ENCODE assay signal across 12 cellular contexts in the genomic region with DNA sequence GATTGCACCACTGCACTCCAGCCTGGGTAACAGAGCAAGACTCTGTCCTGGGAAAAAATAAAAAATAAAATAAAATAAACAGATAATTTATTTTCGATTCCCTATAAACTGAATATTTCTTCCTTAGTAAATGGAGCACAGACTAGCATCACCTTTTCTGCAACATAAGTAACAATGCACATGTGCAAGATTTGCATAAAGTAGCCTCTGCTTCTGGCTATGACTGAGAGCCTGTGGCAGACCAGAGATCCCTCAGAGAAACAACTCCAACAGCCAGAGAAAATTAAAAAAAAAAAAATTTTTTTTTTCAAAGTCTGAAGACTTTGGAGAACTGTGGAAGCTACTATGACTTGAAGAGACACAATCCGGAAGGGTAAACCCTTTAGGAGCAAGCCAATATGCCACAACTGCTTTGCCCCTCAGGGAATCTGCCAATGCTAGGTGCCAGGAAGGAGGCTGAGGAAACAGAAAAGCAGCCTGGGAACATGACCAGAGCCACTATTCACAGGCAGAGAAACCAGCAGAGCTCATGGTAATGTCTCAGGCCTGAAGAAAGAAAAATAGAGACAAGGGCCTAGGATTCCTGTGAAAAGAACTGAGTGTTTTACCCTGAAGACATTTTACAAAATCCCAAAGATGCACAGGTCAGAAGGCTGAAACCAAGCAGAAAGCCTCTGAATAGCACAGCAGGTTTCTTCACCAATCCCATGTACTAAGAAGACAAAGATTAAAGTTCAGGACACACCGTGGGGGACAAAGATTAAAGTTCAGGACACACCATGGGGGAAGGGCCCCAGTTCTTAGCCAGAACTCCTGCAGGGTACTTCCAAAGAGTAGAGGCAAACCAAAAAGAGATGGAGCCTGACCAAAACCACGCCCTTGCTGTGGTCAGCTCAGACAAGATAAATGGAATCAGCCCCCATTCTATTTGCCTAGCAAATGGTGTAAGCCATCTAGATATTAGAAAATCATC. TPM values are rescaled to one million over a fixed set of nuclear protein-coding genes. Genes with fewer than 3 reads are reported as not detected.
DNase-seq lines count a peak whose midpoint lies in the region; TF ChIP-seq lines count a peak whose summit lies in the region.
"Had no signal": no experiment of that assay in that cellular context is flagged by ENCODE, and none has a peak within 500 bp of the region (broad histone marks: within the 10 kb centered on the region; RNA-seq: fewer than 3 reads in every experiment).

No MANE protein-coding gene starts in this region.

- peak overlapping the region in 1 of 7 donors; percentile 68 for H3K4me3 Mint-ChIP-seq in CD8-positive, alpha-beta memory T cell
- H3K4me3 Mint-ChIP-seq in dendritic cell treated with granulocyte-macrophage colony-stimulating factor and Interleukin-4, amounts not matched to agents 40 ng/mL and 50 ng/mL, for 4 days: no peak overlapping the region
- H3K4me3 Mint-ChIP-seq in neural crest cell: no peak overlapping the region

- H3K27ac ChIP-seq in CD8-positive, alpha-beta memory T cell (ENCODE audit: low read depth, low read length): peak overlapping the region; percentile 24
- H3K27ac ChIP-seq: prostate gland, SJSA1 had no signal

- intact Hi-C loops in dendritic cell treated with granulocyte-macrophage colony-stimulating factor and Interleukin-4, amounts not matched to agents 40 ng/mL and 50 ng/mL, for 4 days (cut with micrococcal nuclease): no loop called here

- peak overlapping the region in 6 of 8 donors; percentile 2 to 84 (median 31) for H3K27ac Mint-ChIP-seq in CD8-positive, alpha-beta memory T cell
- H3K27ac Mint-ChIP-seq in dendritic cell treated with granulocyte-macrophage colony-stimulating factor and Interleukin-4, amounts not matched to agents 40 ng/mL and 50 ng/mL, for 4 days: peak overlapping the region; percentile 56
- peak overlapping the region; percentile 95 for H3K27ac Mint-ChIP-seq in neural crest cell (ENCODE audit: unreplicated experiment)

- peaks cover 0 to 10% (median 0%) of the 10 kb centered on the region in 3 donors for H3K36me3 Mint-ChIP-seq in CD8-positive, alpha-beta memory T cell
- H3K36me3 Mint-ChIP-seq in dendritic cell treated with granulocyte-macrophage colony-stimulating factor and Interleukin-4, amounts not matched to agents 40 ng/mL and 50 ng/mL, for 4 days (ENCODE audit: low read depth): peaks cover 23% of the 10 kb centered on the region
- no peaks in the 10 kb centered on the region for H3K36me3 Mint-ChIP-seq in neural crest cell (ENCODE audit: low read depth)

- H3K27me3 Mint-ChIP-seq in CD8-positive, alpha-beta memory T cell: no peaks in the 10 kb centered on the region
- no peaks in the 10 kb centered on the region for H3K27me3 Mint-ChIP-seq in dendritic cell treated with granulocyte-macrophage colony-stimulating factor and Interleukin-4, amounts not matched to agents 40 ng/mL and 50 ng/mL, for 4 days
- no peaks in the 10 kb centered on the region for H3K27me3 Mint-ChIP-seq in neural crest cell (ENCODE audit: low read depth)

- CTCF ChIA-PET in CD8-positive, alpha-beta memory T cell (lab: Charles Lee): no interaction called here

- no peak overlapping the region for H3K4me3 ChIP-seq in CD8-positive, alpha-beta memory T cell (ENCODE audit: low read length)
- H3K4me3 ChIP-seq: esophagus squamous epithelium, prostate gland, SJSA1 had no signal

- H3K27me3 ChIP-seq in CD8-positive, alpha-beta memory T cell (ENCODE audit: insufficient read depth, low read length, poor library complexity, severe bottlenecking): no peaks in the 10 kb centered on the region
- H3K27me3 ChIP-seq: esophagus squamous epithelium, SJSA1 had no signal

- H3K4me1 ChIP-seq in CD8-positive, alpha-beta memory T cell (ENCODE audit: insufficient read depth, low read length): peaks cover 5% of the 10 kb centered on the region
- H3K4me1 ChIP-seq: prostate gland had no signal

- TF ChIP-seq CTCF in neural crest cell (conservative IDR thresholded peaks at IDR 0.05): no peak
- no peak for TF ChIP-seq CTCF in GM20000 (IDR thresholded peaks at IDR 0.05; ENCODE audit: extremely low read depth, missing control alignments)

- H3K9me3 ChIP-seq in CD8-positive, alpha-beta memory T cell (ENCODE audit: low read length): no peaks in the 10 kb centered on the region
- H3K9me3 ChIP-seq: esophagus squamous epithelium, prostate gland, SJSA1 had no signal

- H3K36me3 ChIP-seq in CD8-positive, alpha-beta memory T cell (ENCODE audit: insufficient read depth, low read length): no peaks in the 10 kb centered on the region
- H3K36me3 ChIP-seq: prostate gland, SJSA1 had no signal

- POLR2A ChIA-PET in CD8-positive, alpha-beta memory T cell (lab: Charles Lee): no interaction called here

- no peaks in the 10 kb centered on the region for H3K9me3 Mint-ChIP-seq in CD8-positive, alpha-beta memory T cell
- H3K9me3 Mint-ChIP-seq in dendritic cell treated with granulocyte-macrophage colony-stimulating factor and Interleukin-4, amounts not matched to agents 40 ng/mL and 50 ng/mL, for 4 days: no peaks in the 10 kb centered on the region
- H3K9me3 Mint-ChIP-seq in neural crest cell: no peaks in the 10 kb centered on the region

- no peak for DNase-seq in CD8-positive, alpha-beta memory T cell
- DNase-seq in NCI-H526 treated with DMSO at 0.1 percent for 48 hours (lab: John Stamatoyannopoulos, UW) (peak; percentile 57), neural crest cell (ENCODE audit: low read depth, low spot score) (no peak), SKM-1 (lab: John Stamatoyannopoulos, UW; ENCODE audit: unreplicated experiment) (no peak), GM20000 (ENCODE audit: low spot score) (no peak), GOT3 (lab: John Stamatoyannopoulos, UW) (no peak)
- DNase-seq in activated T-cell treated with anti-CD3 and anti-CD28 coated beads, Interleukin-2, amount 50 U/mL, for 1 hour: no peak
- DNase-seq: esophagus squamous epithelium, NCI-H446 treated with DMSO at 0.1 percent for 48 hours had no signal

- peaks cover 52 to 86% (median 54%) of the 10 kb centered on the region in 3 donors for H3K4me1 Mint-ChIP-seq in CD8-positive, alpha-beta memory T cell
- peaks cover 69% of the 10 kb centered on the region for H3K4me1 Mint-ChIP-seq in dendritic cell treated with granulocyte-macrophage colony-stimulating factor and Interleukin-4, amounts not matched to agents 40 ng/mL and 50 ng/mL, for 4 days (ENCODE audit: low read depth)
- peaks cover 42% of the 10 kb centered on the region for H3K4me1 Mint-ChIP-seq in neural crest cell

RNA-seq across cellular contexts. Expression of a gene that starts 25.8 kb away (rescaled TPM):
- total RNA-seq in CD8-positive, alpha-beta memory T cell: 10 to 100 TPM; 37.5 to 39.1 TPM
- 2.0 TPM for polyA plus RNA-seq in CD8-positive, alpha-beta memory T cell
- 48.9 and 49.0 TPM in 2 replicates for total RNA-seq in neural crest cell

Comparison
In these comparisons a context has a peak if more than half of its experiments do, and no peak if none do; other contexts are left out.
1. H3K27ac Mint-ChIP-seq: peak in every context shown above with its lines; median percentile 95 in neural crest cell; 56 in dendritic cell treated with granulocyte-macrophage colony-stimulating factor and Interleukin-4, amounts not matched to agents 40 ng/mL and 50 ng/mL, for 4 days; 31 in CD8-positive, alpha-beta memory T cell.